ENCODE assay signal across 8 cellular contexts in genomic region chr1:212606734-212607205, GRCh38. TPM values are rescaled to one million over a fixed set of nuclear protein-coding genes. Genes with fewer than 3 reads are reported as not detected.
DNase-seq lines count a peak whose midpoint lies in the region; ATAC-seq and TF ChIP-seq lines count a peak whose summit lies in the region.

No MANE protein-coding gene starts in this region.

- no peak overlapping the region for H2BK5ac ChIP-seq in trophoblast cell (ENCODE audit: low read depth, low read length, poor library complexity)

- H4K12ac ChIP-seq in trophoblast cell (ENCODE audit: low read depth, low read length), result no peak overlapping the region

- H3F3A ChIP-seq in MM.1S (ENCODE audit: insufficient read depth, low read length), result peaks cover 29% of the 10 kb centered on the region

- H3K36me3 ChIP-seq in MM.1S (replicated peaks; ENCODE audit: insufficient read depth, low read length), result no peaks in the 10 kb centered on the region
- H3K36me3 ChIP-seq in trophoblast cell (ENCODE audit: control insufficient read depth in 1 of 2, insufficient read depth in 2 of 2, low read length in 2 of 2), result no peaks in the 10 kb centered on the region
- no peaks in the 10 kb centered on the region for H3K36me3 ChIP-seq in Karpas-422 (ENCODE audit: insufficient read depth, low read length)

- H3K79me2 ChIP-seq in MM.1S (ENCODE audit: low read length) (peaks cover 25% of the 10 kb centered on the region), trophoblast cell (ENCODE audit: control insufficient read depth, insufficient read depth, low read length, poor library complexity) (peaks cover 29% of the 10 kb centered on the region), Karpas-422 (ENCODE audit: low read length) (no peaks in the 10 kb centered on the region)

- peak overlapping the region; percentile 84 for H2BK12ac ChIP-seq in trophoblast cell (ENCODE audit: low read length)

- H4K91ac ChIP-seq in trophoblast cell (ENCODE audit: low read depth, low read length), result peak overlapping the region; percentile 99

- H3K18ac ChIP-seq in trophoblast cell (ENCODE audit: low read length), result peak overlapping the region; percentile 97

- H3K9me2 ChIP-seq in MM.1S (replicated peaks; ENCODE audit: insufficient read depth, low read length) (no peaks in the 10 kb centered on the region), Karpas-422 (replicated peaks; ENCODE audit: insufficient read depth, low read length) (no peaks in the 10 kb centered on the region)

- peak overlapping the region; percentile 93 for H4K8ac ChIP-seq in trophoblast cell (ENCODE audit: low read depth, low read length)

- H3K4ac ChIP-seq in trophoblast cell (ENCODE audit: low read depth, low read length), result peak overlapping the region; percentile 53

- WGBS in trophoblast cell (ENCODE audit: extremely low coverage, insufficient coverage, insufficient read length), result no CpG with 5 or more reads among the region's 44 CpGs

- H3K27me3 ChIP-seq in MM.1S (replicated peaks; ENCODE audit: insufficient read depth, low read length), result peaks cover 17% of the 10 kb centered on the region
- no peaks in the 10 kb centered on the region for H3K27me3 ChIP-seq in trophoblast cell (ENCODE audit: insufficient read depth, low read length)
- H3K27me3 ChIP-seq in Karpas-422 (ENCODE audit: low read length), result no peaks in the 10 kb centered on the region

- H3K14ac ChIP-seq in trophoblast cell (ENCODE audit: low read length), result peak overlapping the region; percentile 98

- H4K20me1 ChIP-seq in MM.1S (ENCODE audit: insufficient read depth, low read length), result no peaks in the 10 kb centered on the region
- H4K20me1 ChIP-seq in Karpas-422 (ENCODE audit: insufficient read depth, low read depth, low read length), result no peaks in the 10 kb centered on the region; the same call in 1 of the 2 replicates

- H3K9me3 ChIP-seq in MM.1S (replicated peaks; ENCODE audit: insufficient read depth, low read length) (no peaks in the 10 kb centered on the region), trophoblast cell (ENCODE audit: insufficient read depth, low read depth, low read length) (no peaks in the 10 kb centered on the region), Karpas-422 (ENCODE audit: low read length) (no peaks in the 10 kb centered on the region)

- H3K4me3 ChIP-seq in MM.1S (ENCODE audit: low read length) (peak overlapping the region; percentile 82), trophoblast cell (ENCODE audit: low read depth, low read length) (peak overlapping the region; percentile 74), Karpas-422 (ENCODE audit: low read length) (no peak overlapping the region)

- H3K4me2 ChIP-seq in MM.1S (ENCODE audit: low read depth, low read length) (peak overlapping the region; percentile 98), trophoblast cell (ENCODE audit: low read length) (peak overlapping the region; percentile 93), Karpas-422 (ENCODE audit: low read depth, low read length, poor library complexity, severe bottlenecking) (no peak overlapping the region)

- peaks cover 35% of the 10 kb centered on the region for H3K79me1 ChIP-seq in trophoblast cell (ENCODE audit: low read length)

- H3K23ac ChIP-seq in trophoblast cell (ENCODE audit: low read length), result no peak overlapping the region

- H3K9ac ChIP-seq in MM.1S (ENCODE audit: low read length), result peak overlapping the region; percentile 98
- peak overlapping the region; percentile 83 for H3K9ac ChIP-seq in trophoblast cell (ENCODE audit: low read length)
- H3K9ac ChIP-seq in Karpas-422 (ENCODE audit: low read length), result no peak overlapping the region

- no peak for TF ChIP-seq CTCF in MM.1S (IDR thresholded peaks at IDR 0.05; ENCODE audit: low read length)

- H3K27ac ChIP-seq in MM.1S (ENCODE audit: low read length), result peak overlapping the region; percentile 96
- H3K27ac ChIP-seq in trophoblast cell (ENCODE audit: low read depth, low read length), result peak overlapping the region; percentile 27
- H3K27ac ChIP-seq in Karpas-422 (ENCODE audit: low read length), result no peak overlapping the region

- peaks cover 24% of the 10 kb centered on the region for H3K4me1 ChIP-seq in MM.1S (ENCODE audit: low read length)
- H3K4me1 ChIP-seq in trophoblast cell (ENCODE audit: control insufficient read depth in 1 of 2, insufficient read depth in 2 of 2, low read length in 2 of 2), result peaks cover 13 to 31% of the 10 kb centered on the region in 2 experiments
- H3K4me1 ChIP-seq in Karpas-422 (ENCODE audit: low read length), result peaks cover 28% of the 10 kb centered on the region

- H2BK120ac ChIP-seq in trophoblast cell (ENCODE audit: insufficient read depth, low read length, poor library complexity), result peak overlapping the region; percentile 98

- DNase-seq in COR-L47 (lab: John Stamatoyannopoulos, UW), result peak; percentile 23
- peak; percentile 74 for DNase-seq in MM.1S
- DNase-seq in activated T-helper 1 cell treated with Interleukin-2 at 50 U/mL for 16 hours (ENCODE audit: low read depth), result peak; percentile 25
- peak; percentile 19 for DNase-seq in germinal center (ENCODE audit: low spot score)
- peak; percentile 83 to 87 for DNase-seq in trophoblast cell
- no peak for DNase-seq in Karpas-422

- H2AK5ac ChIP-seq in trophoblast cell (ENCODE audit: low read length), result no peak overlapping the region

- ATAC-seq in GM21717 (IDR thresholded peaks at IDR 0.05; ENCODE audit: unreplicated experiment), result no peak
- no peak for ATAC-seq in GM19455 (IDR thresholded peaks at IDR 0.05; ENCODE audit: unreplicated experiment)

- peak overlapping the region; percentile 47; the same call in 1 of the 2 replicates for H2AFZ ChIP-seq in MM.1S (ENCODE audit: low read length)
- H2AFZ ChIP-seq in trophoblast cell (ENCODE audit: insufficient read depth, low read length, poor library complexity), result peak overlapping the region; percentile 58
- H2AFZ ChIP-seq in Karpas-422 (ENCODE audit: low read length), result no peak overlapping the region

RNA-seq across cellular contexts. Expression of gene ATF3, which starts 1.8 kb away (rescaled TPM):
- 120 and 125 TPM in 2 replicates for polyA plus RNA-seq in trophoblast cell (2013)
- 4.1 and 8.0 TPM in 2 replicates for total RNA-seq in Karpas-422 (2014; rRNA removed; shearing (Covaris generic); ENCODE audit: low replicate concordance)
